In the genomic region with DNA sequence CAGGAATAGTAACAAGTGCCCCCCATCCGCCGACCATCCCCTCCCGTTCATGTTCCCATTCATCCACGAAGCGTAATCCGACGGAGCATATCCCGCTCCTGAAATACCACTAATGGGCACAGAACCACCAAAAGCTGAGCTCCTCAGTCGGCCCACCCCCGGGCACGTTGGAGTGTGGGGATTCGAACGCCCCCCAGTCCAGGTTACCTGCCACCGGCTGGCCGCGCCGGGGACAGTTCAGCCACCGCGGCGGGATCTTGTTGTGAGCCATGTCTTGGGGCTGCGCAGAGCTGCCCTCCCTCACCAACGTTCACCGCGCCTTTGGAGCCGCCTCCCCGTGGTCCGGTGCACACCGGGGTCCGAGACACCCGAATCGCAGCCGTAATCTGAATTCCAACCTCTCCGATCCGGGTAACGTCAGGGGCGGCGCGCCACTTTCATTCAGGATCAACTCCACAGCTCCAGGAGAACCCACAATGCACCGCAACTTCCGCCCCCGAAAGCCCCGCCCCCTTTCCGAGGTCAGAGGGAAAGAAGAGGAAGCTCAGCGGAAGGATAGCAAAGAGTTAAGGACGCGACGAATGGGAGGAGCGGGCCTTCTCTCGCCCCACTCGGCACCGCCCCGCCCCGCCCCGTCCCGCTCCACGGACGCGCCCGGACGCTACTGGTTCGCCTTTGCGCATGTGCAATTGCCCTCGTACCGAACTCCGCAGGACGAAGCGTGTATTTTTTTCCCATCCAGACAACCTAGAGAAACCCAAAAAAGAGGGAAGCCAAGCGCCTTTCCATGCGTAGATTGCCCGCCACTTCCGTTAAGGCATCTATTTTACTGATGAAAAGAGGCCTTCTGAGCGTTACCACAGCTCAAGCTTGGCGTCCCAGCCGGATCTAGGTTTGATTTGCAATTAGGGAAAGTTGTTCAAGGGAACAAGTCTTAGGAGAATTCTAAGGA, we compare ENCODE assay signal across 8 cellular contexts. TPM values are rescaled to one million over a fixed set of nuclear protein-coding genes. Genes with fewer than 3 reads are reported as not detected.
DNase-seq lines count a peak whose midpoint lies in the region; ATAC-seq and TF ChIP-seq lines count a peak whose summit lies in the region.

A gene (minus strand): TSS at position 480 of the 952 bp plus-strand sequence. CDS start 209 bp downstream, at position 271.

- POLR2A ChIA-PET in activated naive CD8-positive, alpha-beta T cell treated with anti-CD3 and anti-CD28 coated beads, Interleukin-2, amount 10 ng/mL, durations not matched to agents 7 days and 5 days (lab: Charles Lee): interaction anchor here (0.7 to 2.2 kb wide), 6 partner anchors 21 to 1261 kb away, joined by 3 to 19 read pairs (median 3); a partner anchor contains a TSS

- intact Hi-C loops in Right ventricle myocardium inferior (cut with DNase I): loop anchor here (1.0 to 10.0 kb wide), 2 partner anchors 117 to 391 kb away; a partner anchor contains a TSS
- intact Hi-C loops in ovary (cut with DNase I): no loop called here
- intact Hi-C loops in thyroid gland (cut with DNase I): loop anchor here (10.0 kb wide), 1 partner anchor 1621 kb away; a partner anchor contains a TSS

- TF ChIP-seq CTCF in SU-DHL-6 (IDR thresholded peaks at IDR 0.05; ENCODE audit: insufficient read depth, low read length, poor library complexity, severe bottlenecking) (no peak), ovary (IDR thresholded peaks at IDR 0.05) (no peak), thyroid gland (IDR thresholded peaks at IDR 0.05) (peak in 1 of 6 experiments; percentile 8)

- H3K4me3 ChIP-seq in SU-DHL-6 (ENCODE audit: insufficient read depth, low read length, poor library complexity, severe bottlenecking): peak within 1 kb of the TSS; percentile 94
- H3K4me3 ChIP-seq in ovary: peak within 1 kb of the TSS; percentile 85
- peak within 1 kb of the TSS; percentile 51 to 94 (median 85) for H3K4me3 ChIP-seq in thyroid gland (replicated peaks in 1 of 3)

- H3K27me3 Mint-ChIP-seq in activated naive CD8-positive, alpha-beta T cell treated with anti-CD3 and anti-CD28 coated beads, Interleukin-2, amount 10 ng/mL, durations not matched to agents 7 days and 5 days: no peaks in the 10 kb centered on the region

- DNase-seq in NCI-H128 (lab: John Stamatoyannopoulos, UW; ENCODE audit: unreplicated experiment) (peak; percentile 93), Right ventricle myocardium inferior (ENCODE audit: missing footprints) (peak; percentile 99), ovary (peak; percentile 98 to 99 (median 99)), thyroid gland (peak; percentile 99)
- DNase-seq in activated naive CD8-positive, alpha-beta T cell treated with anti-CD3 and anti-CD28 coated beads, Interleukin-2, amount 10 ng/mL, durations not matched to agents 7 days and 5 days: peak; percentile 97

- H3K4me2 ChIP-seq in SU-DHL-6 (ENCODE audit: low read depth, low read length, poor library complexity, severe bottlenecking): peak within 1 kb of the TSS; percentile 97

- peaks cover 19% of the 10 kb centered on the region for H3K36me3 Mint-ChIP-seq in activated naive CD8-positive, alpha-beta T cell treated with anti-CD3 and anti-CD28 coated beads, Interleukin-2, amount 10 ng/mL, durations not matched to agents 7 days and 5 days

- 0 out of 2 replicates have a peak, but pooled peaks cover 7% of the 10 kb centered on the region for H4K20me1 ChIP-seq in SU-DHL-6 (ENCODE audit: low read depth, low read length)

- peaks cover 26% of the 10 kb centered on the region for H3K4me1 Mint-ChIP-seq in activated naive CD8-positive, alpha-beta T cell treated with anti-CD3 and anti-CD28 coated beads, Interleukin-2, amount 10 ng/mL, durations not matched to agents 7 days and 5 days

- H3K4me3 Mint-ChIP-seq in activated naive CD8-positive, alpha-beta T cell treated with anti-CD3 and anti-CD28 coated beads, Interleukin-2, amount 10 ng/mL, durations not matched to agents 7 days and 5 days: peak within 1 kb of the TSS; percentile 99

- no peak for TF ChIP-seq EP300 in ovary (IDR thresholded peaks at IDR 0.05)

- H3K9ac ChIP-seq in SU-DHL-6 (ENCODE audit: low read length): peak within 1 kb of the TSS; percentile 80

- peak within 1 kb of the TSS; percentile 90 for H2AFZ ChIP-seq in SU-DHL-6 (ENCODE audit: low read depth, low read length, severe bottlenecking)

- no peaks in the 10 kb centered on the region for H3F3A ChIP-seq in SU-DHL-6 (ENCODE audit: insufficient read depth)

- H3K27ac ChIP-seq in SU-DHL-6 (ENCODE audit: low read depth, low read length) (peak within 1 kb of the TSS; percentile 21; the same call in 1 of the 2 replicates), ovary (peak within 1 kb of the TSS; percentile 14 to 57), thyroid gland (peak within 1 kb of the TSS; percentile 64 to 79 (median 70))

- H3K36me3 ChIP-seq in SU-DHL-6 (ENCODE audit: low read length): no peaks in the 10 kb centered on the region
- no peaks in the 10 kb centered on the region for H3K36me3 ChIP-seq in ovary
- no peaks in the 10 kb centered on the region for H3K36me3 ChIP-seq in thyroid gland

- peak; percentile 99 for ATAC-seq in HG02678 (IDR thresholded peaks at IDR 0.05; ENCODE audit: unreplicated experiment)
- peak; percentile 99 for ATAC-seq in activated naive CD8-positive, alpha-beta T cell treated with anti-CD3 and anti-CD28 coated beads, Interleukin-2, amount 10 ng/mL, durations not matched to agents 7 days and 5 days (ENCODE audit: low read depth)
- ATAC-seq in Right ventricle myocardium inferior: peak; percentile 100

- peaks cover 2% of the 10 kb centered on the region for H3K4me1 ChIP-seq in ovary (ENCODE audit: insufficient read depth)
- H3K4me1 ChIP-seq in thyroid gland: peaks cover 14 to 18% of the 10 kb centered on the region in 2 donors

- H3K79me2 ChIP-seq in SU-DHL-6 (ENCODE audit: insufficient read depth, low read length): peaks cover 50% of the 10 kb centered on the region

- no peaks in the 10 kb centered on the region for H3K9me3 ChIP-seq in SU-DHL-6 (ENCODE audit: insufficient read depth, low read length)
- no peaks in the 10 kb centered on the region for H3K9me3 ChIP-seq in ovary
- no peaks in the 10 kb centered on the region for H3K9me3 ChIP-seq in thyroid gland

- TF ChIP-seq POLR2A in GM10847 (IDR thresholded peaks at IDR 0.05; ENCODE audit: extremely low read depth, insufficient read length): peak; percentile 64
- no peak for TF ChIP-seq POLR2A in ovary (IDR thresholded peaks at IDR 0.05)
- peak in 1 of 2 donors; percentile 72 for TF ChIP-seq POLR2A in thyroid gland (IDR thresholded peaks at IDR 0.05)

- peak within 1 kb of the TSS; percentile 89 for H3K27ac Mint-ChIP-seq in activated naive CD8-positive, alpha-beta T cell treated with anti-CD3 and anti-CD28 coated beads, Interleukin-2, amount 10 ng/mL, durations not matched to agents 7 days and 5 days

- no peaks in the 10 kb centered on the region for H3K9me2 ChIP-seq in SU-DHL-6 (replicated peaks; ENCODE audit: insufficient read depth, low read length)

- H3K27me3 ChIP-seq in SU-DHL-6 (ENCODE audit: low read length) (no peaks in the 10 kb centered on the region), ovary (no peaks in the 10 kb centered on the region), thyroid gland (no peaks in the 10 kb centered on the region)

- 0 to 1% (median 1%) methylated on average over 73 to 74 of the region's 74 CpGs for WGBS in ovary, 3 donors
- WGBS in thyroid gland, 2 donors: 1% methylated on average over 33 to 54 of the region's 74 CpGs

- H3K9me3 Mint-ChIP-seq in activated naive CD8-positive, alpha-beta T cell treated with anti-CD3 and anti-CD28 coated beads, Interleukin-2, amount 10 ng/mL, durations not matched to agents 7 days and 5 days: peaks cover 6% of the 10 kb centered on the region

RNA-seq across cellular contexts. Expression of the gene that starts here (rescaled TPM):
- total RNA-seq in activated naive CD8-positive, alpha-beta T cell treated with anti-CD3 and anti-CD28 coated beads, Interleukin-2, amount 10 ng/mL, durations not matched to agents 7 days and 5 days: 10 to 100 TPM; 19.9 to 20.1 TPM
- total RNA-seq in Right ventricle myocardium inferior (7.0 TPM), ovary (10 to 100 TPM in 6 of 7 donors, 1 to 10 TPM in 1; 9.5 to 17.9 (median 11.6) TPM), thyroid gland (10 to 100 TPM; 19.1 to 31.4 (median 24.8) TPM)
- polyA plus RNA-seq in ovary: 1 to 10 TPM; 3.9 to 7.7 TPM

Comparison
In these comparisons a context has a peak if more than half of its experiments do, and no peak if none do; other contexts are left out.
1. Peak in every context shown above with its lines: DNase-seq, ATAC-seq, H3K4me3 ChIP-seq and H3K27ac ChIP-seq.
2. intact Hi-C loops: an anchor here in Right ventricle myocardium inferior (1.0 to 10.0 kb wide) and thyroid gland (10.0 kb wide); none called in ovary.